Comparison of ENCODE assay signal across 21 cellular contexts in genomic region chr10:131898061-131898460, GRCh38. TPM values are rescaled to one million over a fixed set of nuclear protein-coding genes. Genes with fewer than 3 reads are reported as not detected.
DNase-seq lines count a peak whose midpoint lies in the region; ATAC-seq, FAIRE-seq and TF ChIP-seq lines count a peak whose summit lies in the region.
"Had no signal": no experiment of that assay in that cellular context is flagged by ENCODE, and none has a peak within 500 bp of the region (broad histone marks: within the 10 kb centered on the region; RNA-seq: fewer than 3 reads in every experiment).

No MANE protein-coding gene starts in this region.

- peaks cover 8% of the 10 kb centered on the region; the same call in 1 of the 2 replicates for H3F3A ChIP-seq in Loucy (ENCODE audit: low read depth)

- H3K9ac ChIP-seq in Loucy (ENCODE audit: low read depth, low read length, poor library complexity, severe bottlenecking), result no peak overlapping the region
- H3K9ac ChIP-seq in kidney (ENCODE audit: low read length in 2 of 2), result no peak overlapping the region
- H3K9ac ChIP-seq: SK-N-SH had no signal

- peaks cover 5% of the 10 kb centered on the region for H3K36me3 Mint-ChIP-seq in activated CD4-positive, alpha-beta T cell treated with anti-CD3 and anti-CD28 coated beads, Interleukin-2, amount 10 ng/mL, durations not matched to agents 7 days and 5 days (ENCODE audit: low read depth)

- no peak for TF ChIP-seq CTCF in Loucy (conservative IDR thresholded peaks at IDR 0.05; ENCODE audit: low read length)
- TF ChIP-seq CTCF in kidney (IDR thresholded peaks at IDR 0.05; ENCODE audit: borderline replicate concordance, extremely low read depth, insufficient read depth), result no peak
- no peak for TF ChIP-seq CTCF in GM10248 (IDR thresholded peaks at IDR 0.05; ENCODE audit: control extremely low read depth, extremely low read depth, low read depth, missing control alignments)

- POLR2A ChIA-PET in activated CD4-positive, alpha-beta T cell treated with anti-CD3 and anti-CD28 coated beads, Interleukin-2, amount 10 ng/mL, durations not matched to agents 7 days and 5 days (lab: Charles Lee), result no interaction called here
- POLR2A ChIA-PET in GM10248 (lab: Yijun Ruan, JAX), result no interaction called here

- DNase-seq in activated CD4-positive, alpha-beta T cell treated with anti-CD3 and anti-CD28 coated beads, Interleukin-2, amount 10 ng/mL, durations not matched to agents 7 days and 5 days, result no peak
- no peak for DNase-seq in activated CD4-positive, alpha-beta T cell treated with anti-CD3 and anti-CD28 coated beads for 48 hours
- DNase-seq in kidney, result peak; percentile 18
- DNase-seq in GM10248 (ENCODE audit: extremely low spot score), result no peak
- DNase-seq in SKM-1 (lab: John Stamatoyannopoulos, UW; ENCODE audit: unreplicated experiment), result no peak
- DNase-seq: 8988T, NCI-H1105, NCI-H146, NCI-H2029, NCI-H226, NCI-H510A treated with DMSO at 0.1 percent for 48 hours, NCI-H748 treated with DMSO at 0.1 percent for 48 hours, SIG-M5, SK-N-SH had no signal

- no peaks in the 10 kb centered on the region for H3K9me3 Mint-ChIP-seq in activated CD4-positive, alpha-beta T cell treated with anti-CD3 and anti-CD28 coated beads, Interleukin-2, amount 10 ng/mL, durations not matched to agents 7 days and 5 days

- no peak for ATAC-seq in HG03442 (IDR thresholded peaks at IDR 0.05; ENCODE audit: unreplicated experiment)
- ATAC-seq: GM12878, Panc1 had no signal

- H3K4me3 Mint-ChIP-seq in activated CD4-positive, alpha-beta T cell treated with anti-CD3 and anti-CD28 coated beads, Interleukin-2, amount 10 ng/mL, durations not matched to agents 7 days and 5 days, result no peak overlapping the region

- no peak for FAIRE-seq in kidney (lab: Jason Lieb, UNC)
- FAIRE-seq: GM12878, H54, HTR-8/SVneo had no signal

- no peaks in the 10 kb centered on the region for H3K9me3 ChIP-seq in Loucy (ENCODE audit: insufficient read depth, low read depth, low read length)
- H3K9me3 ChIP-seq in kidney (ENCODE audit: control insufficient read depth in 1 of 2, low read length in 2 of 2), result no peaks in the 10 kb centered on the region
- H3K9me3 ChIP-seq: SK-N-SH had no signal

- no peaks in the 10 kb centered on the region for H3K36me3 ChIP-seq in Loucy (ENCODE audit: insufficient read depth, low read length)
- H3K36me3 ChIP-seq in kidney (ENCODE audit: control insufficient read depth in 1 of 2, insufficient read depth in 2 of 2, low read length in 2 of 2), result no peaks in the 10 kb centered on the region

- H3K27ac ChIP-seq in kidney (ENCODE audit: low read depth in 2 of 2, low read length in 2 of 2), result no peak overlapping the region
- H3K27ac ChIP-seq: C4-2B had no signal

- H4K20me1 ChIP-seq in Loucy (ENCODE audit: insufficient read depth, low read length, poor library complexity, severe bottlenecking), result peaks cover 17% of the 10 kb centered on the region

- H3K27ac Mint-ChIP-seq in activated CD4-positive, alpha-beta T cell treated with anti-CD3 and anti-CD28 coated beads, Interleukin-2, amount 10 ng/mL, durations not matched to agents 7 days and 5 days, result peak overlapping the region; percentile 54

- intact Hi-C loops in kidney (cut with DNase I), result no loop called here

- no peaks in the 10 kb centered on the region for H3K27me3 ChIP-seq in Loucy (ENCODE audit: insufficient read depth, low read length, poor library complexity, severe bottlenecking)

- H3K27me3 Mint-ChIP-seq in activated CD4-positive, alpha-beta T cell treated with anti-CD3 and anti-CD28 coated beads, Interleukin-2, amount 10 ng/mL, durations not matched to agents 7 days and 5 days, result peaks cover 16% of the 10 kb centered on the region

- H3K79me2 ChIP-seq in Loucy (ENCODE audit: insufficient read depth, low read length), result peaks cover 21% of the 10 kb centered on the region

- peak overlapping the region; percentile 63 for H3K4me3 ChIP-seq in Loucy (ENCODE audit: low read length, poor library complexity, severe bottlenecking)
- no peak overlapping the region for H3K4me3 ChIP-seq in kidney (ENCODE audit: low read length in 2 of 2)
- H3K4me3 ChIP-seq: GM12878 had no signal

- H3K4me1 Mint-ChIP-seq in activated CD4-positive, alpha-beta T cell treated with anti-CD3 and anti-CD28 coated beads, Interleukin-2, amount 10 ng/mL, durations not matched to agents 7 days and 5 days, result peaks cover 40% of the 10 kb centered on the region

- H3K9me2 ChIP-seq in Loucy (replicated peaks; ENCODE audit: low read depth, low read length), result no peaks in the 10 kb centered on the region
- H3K9me2 ChIP-seq: SK-N-SH had no signal

- H2AFZ ChIP-seq in Loucy (ENCODE audit: low read length), result no peak overlapping the region

- CTCF ChIA-PET in activated CD4-positive, alpha-beta T cell treated with anti-CD3 and anti-CD28 coated beads, Interleukin-2, amount 10 ng/mL, durations not matched to agents 7 days and 5 days (lab: Charles Lee), result interaction anchor here (1.2 kb wide), 1 partner anchor 12 kb away, joined by 3 read pairs; no protein-coding TSS in a partner anchor
- CTCF ChIA-PET in GM10248 (lab: Yijun Ruan, JAX), result interaction anchor here (5.1 to 6.3 kb wide), 2 partner anchors 12 to 125 kb away, joined by 22 to 33 read pairs; no protein-coding TSS in a partner anchor

- H3K4me1 ChIP-seq in Loucy (ENCODE audit: insufficient read depth, low read length, poor library complexity, severe bottlenecking) (peaks cover 62% of the 10 kb centered on the region), kidney (ENCODE audit: control insufficient read depth in 1 of 2, insufficient read depth in 1 of 2, low read depth in 1 of 2, low read length in 2 of 2) (peaks cover 9 to 12% of the 10 kb centered on the region in 2 donors)

- peak overlapping the region; percentile 86 for H3K4me2 ChIP-seq in Loucy (ENCODE audit: low read depth, low read length, poor library complexity, severe bottlenecking)
- H3K4me2 ChIP-seq: SK-N-SH had no signal

RNA-seq across cellular contexts. Expression of gene PPP2R2D, which starts 2.7 kb away (rescaled TPM):
- total RNA-seq in activated CD4-positive, alpha-beta T cell treated with anti-CD3 and anti-CD28 coated beads, Interleukin-2, amount 10 ng/mL, durations not matched to agents 7 days and 5 days, result 10 to 100 TPM; 38.5 to 43.1 TPM
- total RNA-seq in kidney, result 28.3 TPM
- polyA plus RNA-seq in kidney (ENCODE audit: insufficient read depth, low read depth, low replicate concordance), result 34.8 TPM
